In genomic region chr20:44776977-44777376, GRCh38 we compare ENCODE assay signal across 1 cellular context.
A peak's percentile ranks its signal among the peaks of the same experiment; 100 is the strongest.
TF ChIP-seq lines count a peak whose summit lies in the region.

No MANE protein-coding gene starts in this region.

TF ChIP-seq in HepG2, 621 proteins besides CTCF, POLR2A, EP300 and RAD21 (continued from another document and continues in another):
- no peak for TF ChIP-seq ZBTB10 (CRISPR knock-in tag; IDR thresholded peaks at IDR 0.05; ENCODE audit: borderline replicate concordance)
- no peak for TF ChIP-seq ZNF276 (CRISPR knock-in tag; IDR thresholded peaks at IDR 0.05; ENCODE audit: low read depth)
- peak; percentile 29; the same call in 1 of the 2 replicates for TF ChIP-seq ATF3 (CRISPR knock-in tag; IDR thresholded peaks at IDR 0.05)
- TF ChIP-seq, protein P1, sequence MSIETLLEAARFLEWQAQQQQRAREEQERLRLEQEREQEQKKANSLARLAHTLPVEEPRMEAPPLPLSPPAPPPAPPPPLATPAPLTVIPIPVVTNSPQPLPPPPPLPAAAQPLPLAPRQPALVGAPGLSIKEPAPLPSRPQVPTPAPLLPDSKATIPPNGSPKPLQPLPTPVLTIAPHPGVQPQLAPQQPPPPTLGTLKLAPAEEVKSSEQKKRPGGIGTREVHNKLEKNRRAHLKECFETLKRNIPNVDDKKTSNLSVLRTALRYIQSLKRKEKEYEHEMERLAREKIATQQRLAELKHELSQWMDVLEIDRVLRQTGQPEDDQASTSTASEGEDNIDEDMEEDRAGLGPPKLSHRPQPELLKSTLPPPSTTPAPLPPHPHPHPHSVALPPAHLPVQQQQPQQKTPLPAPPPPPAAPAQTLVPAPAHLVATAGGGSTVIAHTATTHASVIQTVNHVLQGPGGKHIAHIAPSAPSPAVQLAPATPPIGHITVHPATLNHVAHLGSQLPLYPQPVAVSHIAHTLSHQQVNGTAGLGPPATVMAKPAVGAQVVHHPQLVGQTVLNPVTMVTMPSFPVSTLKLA (IDR thresholded peaks at IDR 0.05), result no peak
- no peak; the same call in 1 of the 2 replicates for TF ChIP-seq ZMYM4 (CRISPR knock-in tag; IDR thresholded peaks at IDR 0.05)
- TF ChIP-seq, protein P2, sequence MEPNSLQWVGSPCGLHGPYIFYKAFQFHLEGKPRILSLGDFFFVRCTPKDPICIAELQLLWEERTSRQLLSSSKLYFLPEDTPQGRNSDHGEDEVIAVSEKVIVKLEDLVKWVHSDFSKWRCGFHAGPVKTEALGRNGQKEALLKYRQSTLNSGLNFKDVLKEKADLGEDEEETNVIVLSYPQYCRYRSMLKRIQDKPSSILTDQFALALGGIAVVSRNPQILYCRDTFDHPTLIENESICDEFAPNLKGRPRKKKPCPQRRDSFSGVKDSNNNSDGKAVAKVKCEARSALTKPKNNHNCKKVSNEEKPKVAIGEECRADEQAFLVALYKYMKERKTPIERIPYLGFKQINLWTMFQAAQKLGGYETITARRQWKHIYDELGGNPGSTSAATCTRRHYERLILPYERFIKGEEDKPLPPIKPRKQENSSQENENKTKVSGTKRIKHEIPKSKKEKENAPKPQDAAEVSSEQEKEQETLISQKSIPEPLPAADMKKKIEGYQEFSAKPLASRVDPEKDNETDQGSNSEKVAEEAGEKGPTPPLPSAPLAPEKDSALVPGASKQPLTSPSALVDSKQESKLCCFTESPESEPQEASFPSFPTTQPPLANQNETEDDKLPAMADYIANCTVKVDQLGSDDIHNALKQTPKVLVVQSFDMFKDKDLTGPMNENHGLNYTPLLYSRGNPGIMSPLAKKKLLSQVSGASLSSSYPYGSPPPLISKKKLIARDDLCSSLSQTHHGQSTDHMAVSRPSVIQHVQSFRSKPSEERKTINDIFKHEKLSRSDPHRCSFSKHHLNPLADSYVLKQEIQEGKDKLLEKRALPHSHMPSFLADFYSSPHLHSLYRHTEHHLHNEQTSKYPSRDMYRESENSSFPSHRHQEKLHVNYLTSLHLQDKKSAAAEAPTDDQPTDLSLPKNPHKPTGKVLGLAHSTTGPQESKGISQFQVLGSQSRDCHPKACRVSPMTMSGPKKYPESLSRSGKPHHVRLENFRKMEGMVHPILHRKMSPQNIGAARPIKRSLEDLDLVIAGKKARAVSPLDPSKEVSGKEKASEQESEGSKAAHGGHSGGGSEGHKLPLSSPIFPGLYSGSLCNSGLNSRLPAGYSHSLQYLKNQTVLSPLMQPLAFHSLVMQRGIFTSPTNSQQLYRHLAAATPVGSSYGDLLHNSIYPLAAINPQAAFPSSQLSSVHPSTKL (CRISPR knock-in tag; IDR thresholded peaks at IDR 0.05), result no peak
- TF ChIP-seq ZNF513 (CRISPR knock-in tag; conservative IDR thresholded peaks at IDR 0.05), result no peak
- no peak for TF ChIP-seq ZNF382 (CRISPR knock-in tag; IDR thresholded peaks at IDR 0.05; ENCODE audit: borderline replicate concordance)
- TF ChIP-seq FOXK1 (CRISPR knock-in tag; IDR thresholded peaks at IDR 0.05; ENCODE audit: borderline replicate concordance, low read depth), result peak; percentile 72; the same call in 1 of the 2 replicates
- no peak for TF ChIP-seq ELF1 (CRISPR knock-in tag; IDR thresholded peaks at IDR 0.05)
- no peak for TF ChIP-seq HOXA7 (CRISPR knock-in tag; IDR thresholded peaks at IDR 0.05)
- no peak for TF ChIP-seq E2F1 (CRISPR knock-in tag; IDR thresholded peaks at IDR 0.05)
- no peak for TF ChIP-seq SMAD1 (CRISPR knock-in tag; IDR thresholded peaks at IDR 0.05; ENCODE audit: borderline replicate concordance, low read depth)
- 0 out of 2 replicates have a peak, but pooled peaks have one; percentile 71 for TF ChIP-seq TSC22D2 (CRISPR knock-in tag; IDR thresholded peaks at IDR 0.05; ENCODE audit: borderline replicate concordance)
- TF ChIP-seq ZNF10 (CRISPR knock-in tag; IDR thresholded peaks at IDR 0.05; ENCODE audit: borderline replicate concordance, low read depth), result no peak
- TF ChIP-seq NFATC3 (CRISPR knock-in tag; IDR thresholded peaks at IDR 0.05), result no peak
- no peak for TF ChIP-seq CENPBD1 (CRISPR knock-in tag; IDR thresholded peaks at IDR 0.05; ENCODE audit: borderline replicate concordance, low read depth)
- TF ChIP-seq KDM1A (CRISPR knock-in tag; IDR thresholded peaks at IDR 0.05), result no peak
- no peak for TF ChIP-seq ZFP36 (IDR thresholded peaks at IDR 0.05; ENCODE audit: borderline replicate concordance, low read depth, low read length, partially characterized antibody)
- 0 out of 2 replicates have a peak, but pooled peaks have one; percentile 34 for TF ChIP-seq TOPORS (CRISPR knock-in tag; IDR thresholded peaks at IDR 0.05)
- no peak for TF ChIP-seq KLF11 (CRISPR knock-in tag; IDR thresholded peaks at IDR 0.05)
- no peak for TF ChIP-seq GTF2F1 (IDR thresholded peaks at IDR 0.05; ENCODE audit: low read length)
- TF ChIP-seq, protein P3, sequence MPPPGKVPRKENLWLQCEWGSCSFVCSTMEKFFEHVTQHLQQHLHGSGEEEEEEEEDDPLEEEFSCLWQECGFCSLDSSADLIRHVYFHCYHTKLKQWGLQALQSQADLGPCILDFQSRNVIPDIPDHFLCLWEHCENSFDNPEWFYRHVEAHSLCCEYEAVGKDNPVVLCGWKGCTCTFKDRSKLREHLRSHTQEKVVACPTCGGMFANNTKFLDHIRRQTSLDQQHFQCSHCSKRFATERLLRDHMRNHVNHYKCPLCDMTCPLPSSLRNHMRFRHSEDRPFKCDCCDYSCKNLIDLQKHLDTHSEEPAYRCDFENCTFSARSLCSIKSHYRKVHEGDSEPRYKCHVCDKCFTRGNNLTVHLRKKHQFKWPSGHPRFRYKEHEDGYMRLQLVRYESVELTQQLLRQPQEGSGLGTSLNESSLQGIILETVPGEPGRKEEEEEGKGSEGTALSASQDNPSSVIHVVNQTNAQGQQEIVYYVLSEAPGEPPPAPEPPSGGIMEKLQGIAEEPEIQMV (CRISPR knock-in tag; IDR thresholded peaks at IDR 0.05; ENCODE audit: low read depth), result no peak
- TF ChIP-seq, protein P4, sequence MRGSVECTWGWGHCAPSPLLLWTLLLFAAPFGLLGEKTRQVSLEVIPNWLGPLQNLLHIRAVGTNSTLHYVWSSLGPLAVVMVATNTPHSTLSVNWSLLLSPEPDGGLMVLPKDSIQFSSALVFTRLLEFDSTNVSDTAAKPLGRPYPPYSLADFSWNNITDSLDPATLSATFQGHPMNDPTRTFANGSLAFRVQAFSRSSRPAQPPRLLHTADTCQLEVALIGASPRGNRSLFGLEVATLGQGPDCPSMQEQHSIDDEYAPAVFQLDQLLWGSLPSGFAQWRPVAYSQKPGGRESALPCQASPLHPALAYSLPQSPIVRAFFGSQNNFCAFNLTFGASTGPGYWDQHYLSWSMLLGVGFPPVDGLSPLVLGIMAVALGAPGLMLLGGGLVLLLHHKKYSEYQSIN (CRISPR knock-in tag; IDR thresholded peaks at IDR 0.05; ENCODE audit: borderline replicate concordance), result no peak
- TF ChIP-seq, protein P5, sequence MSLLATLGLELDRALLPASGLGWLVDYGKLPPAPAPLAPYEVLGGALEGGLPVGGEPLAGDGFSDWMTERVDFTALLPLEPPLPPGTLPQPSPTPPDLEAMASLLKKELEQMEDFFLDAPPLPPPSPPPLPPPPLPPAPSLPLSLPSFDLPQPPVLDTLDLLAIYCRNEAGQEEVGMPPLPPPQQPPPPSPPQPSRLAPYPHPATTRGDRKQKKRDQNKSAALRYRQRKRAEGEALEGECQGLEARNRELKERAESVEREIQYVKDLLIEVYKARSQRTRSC (CRISPR knock-in tag; IDR thresholded peaks at IDR 0.05; ENCODE audit: low read depth), result no peak
- no peak for TF ChIP-seq ZC3H13 (CRISPR knock-in tag; IDR thresholded peaks at IDR 0.05)
- TF ChIP-seq ZFP36L1 (CRISPR knock-in tag; IDR thresholded peaks at IDR 0.05), result no peak
- no peak for TF ChIP-seq ZNF562 (CRISPR knock-in tag; IDR thresholded peaks at IDR 0.05; ENCODE audit: borderline replicate concordance)
- TF ChIP-seq TEAD3 (CRISPR knock-in tag; optimal IDR thresholded peaks at IDR 0.05; ENCODE audit: borderline replicate concordance), result peak; percentile 20
- no peak for TF ChIP-seq ZNF780A (CRISPR knock-in tag; IDR thresholded peaks at IDR 0.05)
- TF ChIP-seq RFX5 (IDR thresholded peaks at IDR 0.05; ENCODE audit: low read depth, low read length), result no peak
- TF ChIP-seq, protein P6, sequence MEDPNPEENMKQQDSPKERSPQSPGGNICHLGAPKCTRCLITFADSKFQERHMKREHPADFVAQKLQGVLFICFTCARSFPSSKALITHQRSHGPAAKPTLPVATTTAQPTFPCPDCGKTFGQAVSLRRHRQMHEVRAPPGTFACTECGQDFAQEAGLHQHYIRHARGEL (CRISPR knock-in tag; IDR thresholded peaks at IDR 0.05), result no peak
- no peak for TF ChIP-seq SSRP1 (CRISPR knock-in tag; IDR thresholded peaks at IDR 0.05)
- 0 out of 2 replicates have a peak, but pooled peaks have one; percentile 77 for TF ChIP-seq TMF1 (CRISPR knock-in tag; IDR thresholded peaks at IDR 0.05; ENCODE audit: low read depth)
- TF ChIP-seq KMT2B (CRISPR knock-in tag; IDR thresholded peaks at IDR 0.05), result peak; percentile 64; the same call in 1 of the 2 replicates
- peak; percentile 72; the same call in 1 of the 2 replicates for TF ChIP-seq SRY (CRISPR knock-in tag; IDR thresholded peaks at IDR 0.05)
- no peak for TF ChIP-seq SP5 (CRISPR knock-in tag; IDR thresholded peaks at IDR 0.05; ENCODE audit: borderline replicate concordance, low read depth)
- TF ChIP-seq, protein P7, sequence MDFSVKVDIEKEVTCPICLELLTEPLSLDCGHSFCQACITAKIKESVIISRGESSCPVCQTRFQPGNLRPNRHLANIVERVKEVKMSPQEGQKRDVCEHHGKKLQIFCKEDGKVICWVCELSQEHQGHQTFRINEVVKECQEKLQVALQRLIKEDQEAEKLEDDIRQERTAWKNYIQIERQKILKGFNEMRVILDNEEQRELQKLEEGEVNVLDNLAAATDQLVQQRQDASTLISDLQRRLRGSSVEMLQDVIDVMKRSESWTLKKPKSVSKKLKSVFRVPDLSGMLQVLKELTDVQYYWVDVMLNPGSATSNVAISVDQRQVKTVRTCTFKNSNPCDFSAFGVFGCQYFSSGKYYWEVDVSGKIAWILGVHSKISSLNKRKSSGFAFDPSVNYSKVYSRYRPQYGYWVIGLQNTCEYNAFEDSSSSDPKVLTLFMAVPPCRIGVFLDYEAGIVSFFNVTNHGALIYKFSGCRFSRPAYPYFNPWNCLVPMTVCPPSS (IDR thresholded peaks at IDR 0.05), result no peak
- no peak for TF ChIP-seq U2AF1 (optimal IDR thresholded peaks at IDR 0.05; ENCODE audit: low read depth, low read length)
